ENCODE assay signal across 1 cellular context in the genomic region with DNA sequence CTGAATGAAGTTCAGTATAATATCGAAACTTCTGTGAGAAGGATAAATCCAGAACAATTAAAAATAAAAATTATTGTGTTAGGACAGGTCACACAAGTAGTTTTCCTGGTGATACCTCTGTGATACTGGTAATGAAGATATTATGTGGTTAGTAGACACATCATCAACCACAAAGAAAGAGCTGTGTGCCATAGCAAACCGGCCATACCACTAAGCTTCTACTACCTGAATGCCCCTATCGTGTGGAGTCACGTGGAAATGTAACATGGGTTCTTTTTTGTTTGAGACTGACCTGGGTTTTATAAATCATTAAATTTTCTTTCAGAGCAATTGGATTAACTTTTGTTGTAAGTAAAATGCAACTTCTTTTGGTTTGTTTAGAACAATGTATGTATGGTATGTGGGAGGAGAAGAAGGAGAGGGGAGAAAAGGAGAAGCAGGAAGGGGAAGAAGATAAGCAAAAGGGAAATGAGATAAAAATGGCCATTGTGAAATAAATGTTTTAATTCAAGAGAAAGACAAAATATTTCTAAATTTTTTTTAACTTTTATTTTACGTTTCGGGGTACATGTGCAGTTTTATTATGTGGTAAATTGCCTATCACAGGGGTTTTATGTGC.
TF ChIP-seq lines count a peak whose summit lies in the region.

No MANE protein-coding gene starts in this region.

TF ChIP-seq in GM12878, 131 proteins besides CTCF, POLR2A, EP300 and RAD21 (continued from another document):
- TF ChIP-seq NR2C2 (IDR thresholded peaks at IDR 0.05; ENCODE audit: borderline replicate concordance, control insufficient read depth, insufficient read length, low read depth) (no peak), TARDBP (IDR thresholded peaks at IDR 0.05; ENCODE audit: borderline replicate concordance) (no peak), RAD51 (IDR thresholded peaks at IDR 0.05) (no peak)
TF ChIP-seq in GM12878: peak in this region for 0.
